Comparison of ENCODE assay signal across 20 cellular contexts in genomic region chr14:104927432-104927816, GRCh38. TPM values are rescaled to one million over a fixed set of nuclear protein-coding genes. Genes with fewer than 3 reads are reported as not detected.
DNase-seq lines count a peak whose midpoint lies in the region; ATAC-seq and TF ChIP-seq lines count a peak whose summit lies in the region.
"Had no signal": no experiment of that assay in that cellular context is flagged by ENCODE, and none has a peak within 500 bp of the region (broad histone marks: within the 10 kb centered on the region; RNA-seq: fewer than 3 reads in every experiment).

No MANE protein-coding gene starts in this region.

- no peak overlapping the region for H3K4ac ChIP-seq in IMR-90 (ENCODE audit: low read depth, low read length)
- no peak overlapping the region for H3K4ac ChIP-seq in neuronal stem cell (ENCODE audit: low read length)

- H3K9ac ChIP-seq in IMR-90 (ENCODE audit: low read depth, low read length) (no peak overlapping the region), neuronal stem cell (ENCODE audit: low read depth, low read length, poor library complexity) (peak overlapping the region; percentile 55)

- dilution Hi-C loops in IMR-90 (cut with HindIII; ENCODE audit: low sequenced_read_pairs, unreplicated experiment), result no loop called here

- H4K20me1 ChIP-seq in DOHH2 (ENCODE audit: control insufficient read depth, insufficient read depth, low read depth, low read length) (no peaks in the 10 kb centered on the region), IMR-90 (ENCODE audit: insufficient read depth, low read length) (no peaks in the 10 kb centered on the region)

- intact Hi-C loops in IMR-90 (cut with micrococcal nuclease), result no loop called here

- H4K8ac ChIP-seq in IMR-90 (ENCODE audit: low read depth in 2 of 2, low read length in 2 of 2) (no peak overlapping the region), neuronal stem cell (ENCODE audit: low read depth, low read length) (no peak overlapping the region)

- H3K4me1 ChIP-seq in DOHH2 (ENCODE audit: control insufficient read depth, low read length) (peaks cover 56% of the 10 kb centered on the region), IMR-90 (ENCODE audit: control insufficient read depth, insufficient read depth, low read length) (no peaks in the 10 kb centered on the region; the same call in 1 of the 2 replicates), neuronal stem cell (ENCODE audit: control insufficient read depth in 2 of 2, insufficient read depth in 1 of 2, low read depth in 1 of 2, low read length in 2 of 2) (peaks cover 0 to 5% of the 10 kb centered on the region in 2 donors)
- H3K4me1 ChIP-seq: colonic mucosa, SJSA1, upper lobe of right lung had no signal

- peak overlapping the region; percentile 49 for H2BK12ac ChIP-seq in neuronal stem cell (ENCODE audit: low read length)

- POLR2A ChIA-PET in IMR-90 (lab: Charles Lee; ENCODE audit: unreplicated experiment), result no interaction called here

- no peak overlapping the region for H2BK15ac ChIP-seq in IMR-90 (ENCODE audit: low read depth, low read length)
- H2BK15ac ChIP-seq in neuronal stem cell (ENCODE audit: low read length), result no peak overlapping the region

- H3K27ac ChIP-seq in DOHH2 (ENCODE audit: low read depth, low read length) (no peak overlapping the region), IMR-90 (ENCODE audit: insufficient read depth, low read length) (no peak overlapping the region), neuronal stem cell (replicated peaks; ENCODE audit: low read length) (no peak overlapping the region)
- H3K27ac ChIP-seq: colonic mucosa, sigmoid colon, SJSA1, upper lobe of right lung, VCaP had no signal

- H2BK5ac ChIP-seq in IMR-90 (ENCODE audit: low read depth, low read length, poor library complexity, severe bottlenecking) (no peak overlapping the region), neuronal stem cell (ENCODE audit: low read length) (peak overlapping the region; percentile 87)

- H3K9me1 ChIP-seq in IMR-90 (ENCODE audit: insufficient read depth, low read length), result no peaks in the 10 kb centered on the region

- DNase-seq in IMR-90 (no peak), cerebellum (ENCODE audit: low spot score) (peak; percentile 1), neuronal stem cell (ENCODE audit: low spot score) (no peak), nucleus accumbens (lab: John Stamatoyannopoulos, UW) (no peak), amniotic stem cell (lab: John Stamatoyannopoulos, UW) (no peak)
- DNase-seq: activated CD4-positive, alpha-beta T cell treated with anti-CD3 and anti-CD28 coated beads, Interleukin-2, amount 50 U/mL, for 1 hour; CD4-positive, CD25-positive, alpha-beta regulatory T cell; colonic mucosa; midbrain; NCI-H1092 treated with DMSO at 0.1 percent for 48 hours; NCI-H2029 treated with DMSO at 0.1 percent for 48 hours; NCI-H345; sigmoid colon; upper lobe of right lung had no signal

- no peak overlapping the region for H4K5ac ChIP-seq in IMR-90 (ENCODE audit: low read depth, low read length)

- H3K4me3 ChIP-seq in DOHH2 (ENCODE audit: low read length) (peak overlapping the region; percentile 74), IMR-90 (ENCODE audit: insufficient read depth, low read depth, low read length) (no peak overlapping the region), neuronal stem cell (ENCODE audit: low read length in 2 of 2) (peak overlapping the region in 1 of 2 donors; percentile 25)
- H3K4me3 ChIP-seq: colonic mucosa, sigmoid colon, SJSA1, upper lobe of right lung had no signal

- no peaks in the 10 kb centered on the region for H3K79me1 ChIP-seq in IMR-90 (ENCODE audit: low read depth in 1 of 2, low read length in 2 of 2)
- peaks cover 5% of the 10 kb centered on the region for H3K79me1 ChIP-seq in neuronal stem cell (ENCODE audit: low read depth, low read length)

- H2AK9ac ChIP-seq in IMR-90 (replicated peaks; ENCODE audit: low read depth, low read length, poor library complexity), result peak overlapping the region; percentile 61

- no peak for ATAC-seq in IMR-90 (ENCODE audit: low read depth)
- ATAC-seq in GM18909 (IDR thresholded peaks at IDR 0.05; ENCODE audit: poor library complexity, unreplicated experiment), result no peak
- ATAC-seq: left colon, upper lobe of right lung had no signal

- no TSS peak for BruUV-seq in IMR-90 (replicated peaks; lab: Mats Ljungman, UMichigan)

- no peak for TF ChIP-seq POLR2A in IMR-90 (IDR thresholded peaks at IDR 0.05; ENCODE audit: low read depth, low read length)

- H3K4me2 ChIP-seq in DOHH2 (ENCODE audit: low read length) (peak overlapping the region; percentile 97), IMR-90 (ENCODE audit: low read depth, low read length) (no peak overlapping the region), neuronal stem cell (ENCODE audit: insufficient read depth, low read length, poor library complexity, severe bottlenecking) (no peak overlapping the region)

- CTCF ChIA-PET in IMR-90 (lab: Yijun Ruan, JAX), result no interaction called here

- H4K91ac ChIP-seq in IMR-90 (ENCODE audit: insufficient read depth, low read depth, low read length), result no peak overlapping the region
- no peak overlapping the region for H4K91ac ChIP-seq in neuronal stem cell (ENCODE audit: low read depth, low read length, poor library complexity)

- TF ChIP-seq CTCF in DOHH2 (IDR thresholded peaks at IDR 0.05; ENCODE audit: low read depth, low read length, poor library complexity, severe bottlenecking) (no peak), IMR-90 (conservative IDR thresholded peaks at IDR 0.05; ENCODE audit: low read depth, low read length) (no peak)

- H2BK20ac ChIP-seq in IMR-90 (ENCODE audit: low read depth, low read length), result no peak overlapping the region

- H3K27me3 ChIP-seq in DOHH2 (ENCODE audit: control insufficient read depth, low read length), result no peaks in the 10 kb centered on the region
- peaks cover 29% of the 10 kb centered on the region; the same call in 1 of the 2 replicates for H3K27me3 ChIP-seq in IMR-90 (ENCODE audit: control insufficient read depth, insufficient read depth, low read length)
- H3K27me3 ChIP-seq in neuronal stem cell (ENCODE audit: control insufficient read depth in 3 of 3, insufficient read depth in 3 of 3, low read depth in 1 of 3, low read length in 3 of 3), result peaks cover 8 to 41% (median 25%) of the 10 kb centered on the region in 3 experiments
- H3K27me3 ChIP-seq: sigmoid colon, SJSA1, upper lobe of right lung had no signal

- no peak overlapping the region for H2AFZ ChIP-seq in IMR-90 (replicated peaks; ENCODE audit: low read length, poor library complexity)
- H2AFZ ChIP-seq in neuronal stem cell (ENCODE audit: low read length), result no peak overlapping the region

- H3K9me3 ChIP-seq in DOHH2 (ENCODE audit: control insufficient read depth, insufficient read depth, low read length) (peaks cover 7% of the 10 kb centered on the region; the same call in 1 of the 2 replicates), IMR-90 (ENCODE audit: control insufficient read depth, insufficient read depth, low read length) (peaks cover 6% of the 10 kb centered on the region; the same call in 1 of the 2 replicates), neuronal stem cell (replicated peaks in 1 of 2; ENCODE audit: control insufficient read depth in 2 of 2, insufficient read depth in 1 of 2, low read depth in 1 of 2, low read length in 2 of 2) (peaks cover 3 to 6% of the 10 kb centered on the region in 2 donors)
- H3K9me3 ChIP-seq: colonic mucosa, sigmoid colon, SJSA1, upper lobe of right lung had no signal

- H3K18ac ChIP-seq in IMR-90 (ENCODE audit: low read depth, low read length) (no peak overlapping the region), neuronal stem cell (ENCODE audit: low read length) (peak overlapping the region; percentile 78)

- H3K14ac ChIP-seq in IMR-90 (replicated peaks; ENCODE audit: low read depth, low read length) (no peak overlapping the region), neuronal stem cell (ENCODE audit: low read length) (peak overlapping the region; percentile 9)

- no peak overlapping the region for H3K56ac ChIP-seq in IMR-90 (ENCODE audit: extremely low read depth, insufficient read depth, low read length)

- 49% methylated on average over 6 of the region's 10 CpGs; no CpG with 5 or more reads in 1 of the 2 experiments for WGBS in IMR-90 (ENCODE audit: extremely low coverage in 2 of 2, insufficient read length in 1 of 2), 2 experiments
- WGBS in neuronal stem cell (ENCODE audit: extremely low coverage in 2 of 2, insufficient read length in 2 of 2, insufficient replicate concordance in 1 of 2), 2 donors, result no CpG with 5 or more reads among the region's 10 CpGs

- H2AK5ac ChIP-seq in IMR-90 (ENCODE audit: low read depth, low read length), result no peak overlapping the region
- peak overlapping the region; percentile 36 for H2AK5ac ChIP-seq in neuronal stem cell (ENCODE audit: low read depth, low read length)

- 0 out of 2 replicates have a peak, but pooled peaks cover 4% of the 10 kb centered on the region for H3K79me2 ChIP-seq in DOHH2 (ENCODE audit: control insufficient read depth, low read length)

- no peak overlapping the region for H3K23ac ChIP-seq in IMR-90 (ENCODE audit: low read depth, low read length)
- H3K23ac ChIP-seq in neuronal stem cell (ENCODE audit: low read depth, low read length, poor library complexity), result no peak overlapping the region

- H3K9me2 ChIP-seq in DOHH2 (replicated peaks; ENCODE audit: control insufficient read depth, low read length), result no peaks in the 10 kb centered on the region

- in situ Hi-C loops in IMR-90 (cut with MboI; ENCODE audit: low sequenced_read_pairs), result no loop called here

- peaks cover 13% of the 10 kb centered on the region for H3F3A ChIP-seq in DOHH2 (ENCODE audit: control insufficient read depth, insufficient read depth)

- H3K36me3 ChIP-seq in DOHH2 (ENCODE audit: control insufficient read depth, low read length) (no peaks in the 10 kb centered on the region), IMR-90 (ENCODE audit: control insufficient read depth, insufficient read depth, low read length) (no peaks in the 10 kb centered on the region), neuronal stem cell (replicated peaks in 1 of 2; ENCODE audit: control insufficient read depth in 2 of 2, insufficient read depth in 2 of 2, low read length in 2 of 2) (no peaks in the 10 kb centered on the region)
- H3K36me3 ChIP-seq: colonic mucosa, sigmoid colon, SJSA1, upper lobe of right lung had no signal

- H2BK120ac ChIP-seq in IMR-90 (ENCODE audit: low read depth, low read length) (no peak overlapping the region), neuronal stem cell (ENCODE audit: low read depth, low read length) (no peak overlapping the region)

- no peak for TF ChIP-seq RAD21 in IMR-90 (IDR thresholded peaks at IDR 0.05; ENCODE audit: low read length)

RNA-seq across cellular contexts. Expression of gene PLD4, which starts 2.7 kb away (rescaled TPM):
- total RNA-seq in IMR-90 (2012; rRNA removed) (not detected in 2 replicates), cerebellum (3.9 TPM)
- polyA plus RNA-seq in IMR-90 (2012; rRNA removed), result 0.05 and 0.07 TPM in 2 replicates
- polyA plus RNA-seq in IMR-90 (2012; cell fraction: cytosol; rRNA removed), result 0.04 TPM in 1 of 2 replicates, not detected in the other
- polyA plus RNA-seq in IMR-90 (2012; cell fraction: nucleus; rRNA removed; ENCODE audit: low replicate concordance), result 0.12 and 0.14 TPM in 2 replicates
- 0.04 TPM for polyA plus RNA-seq in neuronal stem cell (2013, experiment 1 of 2)
- 0.03 TPM for polyA plus RNA-seq in neuronal stem cell (2013, experiment 2 of 2)
- total RNA-seq: CD4-positive, CD25-positive, alpha-beta regulatory T cell; G401; SJSA1 had no signal

RNA-seq across cellular contexts. Expression of gene AHNAK2, which starts 50.8 kb away (rescaled TPM):
- total RNA-seq in IMR-90 (2012; rRNA removed) (6.7 and 7.9 TPM in 2 replicates), cerebellum (10.6 TPM)
- polyA plus RNA-seq in IMR-90 (2012; rRNA removed), result 2.5 and 2.6 TPM in 2 replicates
- 0.93 and 1.1 TPM in 2 replicates for polyA plus RNA-seq in IMR-90 (2012; cell fraction: cytosol; rRNA removed)
- 4.5 and 7.9 TPM in 2 replicates for polyA plus RNA-seq in IMR-90 (2012; cell fraction: nucleus; rRNA removed; ENCODE audit: low replicate concordance)
- 0.43 TPM for polyA plus RNA-seq in neuronal stem cell (2013, experiment 1 of 2)
- 0.46 TPM for polyA plus RNA-seq in neuronal stem cell (2013, experiment 2 of 2)
- total RNA-seq: CD4-positive, CD25-positive, alpha-beta regulatory T cell had no signal
- polyA plus RNA-seq: CD4-positive, CD25-positive, alpha-beta regulatory T cell had no signal

RNA-seq across cellular contexts. Expression of gene CLBA1, which starts 58.2 kb away (rescaled TPM):
- total RNA-seq in IMR-90 (2012; rRNA removed) (2.2 and 2.7 TPM in 2 replicates), cerebellum (7.5 TPM)
- 5.2 and 6.2 TPM in 2 replicates for polyA plus RNA-seq in IMR-90 (2012; rRNA removed)
- 3.5 and 4.0 TPM in 2 replicates for polyA plus RNA-seq in IMR-90 (2012; cell fraction: cytosol; rRNA removed)
- 10.8 and 12.0 TPM in 2 replicates for polyA plus RNA-seq in IMR-90 (2012; cell fraction: nucleus; rRNA removed; ENCODE audit: low replicate concordance)
- 6.1 TPM for polyA plus RNA-seq in neuronal stem cell (2013, experiment 1 of 2)
- 6.0 TPM for polyA plus RNA-seq in neuronal stem cell (2013, experiment 2 of 2)
